In genomic region chr3:71454513-71455423, GRCh38 we compare ENCODE assay signal across 13 cellular contexts.
A peak's percentile ranks its signal among the peaks of the same experiment; 100 is the strongest.
DNase-seq lines count a peak whose midpoint lies in the region; ATAC-seq lines count a peak whose summit lies in the region.
"Had no signal": no experiment of that assay in that cellular context is flagged by ENCODE, and none has a peak within 500 bp of the region (broad histone marks: within the 10 kb centered on the region; RNA-seq: fewer than 3 reads in every experiment).

No MANE protein-coding gene starts in this region.

- no peaks in the 10 kb centered on the region for H4K20me1 ChIP-seq in Karpas-422 (ENCODE audit: insufficient read depth, low read depth, low read length)

- H3K4me2 ChIP-seq in Karpas-422 (ENCODE audit: low read depth, low read length, poor library complexity, severe bottlenecking): peak overlapping the region; percentile 81

- peak overlapping the region; percentile 99 for H3K27ac ChIP-seq in Karpas-422 (ENCODE audit: low read length)
- H3K27ac ChIP-seq in naive thymus-derived CD4-positive, alpha-beta T cell (ENCODE audit: low read depth, low read length): peak overlapping the region; percentile 90

- no peaks in the 10 kb centered on the region for H3K9me2 ChIP-seq in Karpas-422 (replicated peaks; ENCODE audit: insufficient read depth, low read length)

- POLR2A ChIA-PET in naive thymus-derived CD4-positive, alpha-beta T cell (lab: Charles Lee): interaction anchor here (0.6 to 20.4 kb wide), 18 partner anchors 8 to 323 kb away, joined by 3 to 356 read pairs (median 5); partner anchors contain the start of gene FOXP1

- H3K79me2 ChIP-seq in Karpas-422 (ENCODE audit: low read length): peaks cover 100% of the 10 kb centered on the region

- peaks cover 70% of the 10 kb centered on the region for H3K4me1 Mint-ChIP-seq in activated T-helper 17 cell treated with anti-CD3 and anti-CD28 coated beads, Interleukin-2, amount 50 U/mL, for 72 hours
- peaks cover 68 to 100% (median 97%) of the 10 kb centered on the region in 7 donors for H3K4me1 Mint-ChIP-seq in naive thymus-derived CD4-positive, alpha-beta T cell

- peak; percentile 11 to 26 for ATAC-seq in activated CD4-positive, CD25-positive, alpha-beta regulatory T cell treated with anti-CD3 and anti-CD28 coated beads, Interleukin-2, amount 50 U/mL, for 24 hours
- peak; percentile 48 for ATAC-seq in activated T-helper 17 cell treated with anti-CD3 and anti-CD28 coated beads, Interleukin-2, amount 50 U/mL, for 72 hours (replicated peaks)
- ATAC-seq in naive thymus-derived CD4-positive, alpha-beta T cell: peak; percentile 49
- no peak for ATAC-seq in HG03196 (IDR thresholded peaks at IDR 0.05; ENCODE audit: unreplicated experiment)
- ATAC-seq in GM19397 (IDR thresholded peaks at IDR 0.05; ENCODE audit: unreplicated experiment): no peak
- no peak for ATAC-seq in GM18867 (IDR thresholded peaks at IDR 0.05; ENCODE audit: unreplicated experiment)

- peak overlapping the region; percentile 69 for H3K9ac ChIP-seq in Karpas-422 (ENCODE audit: low read length)

- H3K4me3 Mint-ChIP-seq in activated T-helper 17 cell treated with anti-CD3 and anti-CD28 coated beads, Interleukin-2, amount 50 U/mL, for 72 hours: peak overlapping the region; percentile 80
- H3K4me3 Mint-ChIP-seq in naive thymus-derived CD4-positive, alpha-beta T cell: peak overlapping the region; percentile 75 to 90 (median 78)

- DNase-seq in activated CD4-positive, CD25-positive, alpha-beta regulatory T cell treated with anti-CD3 and anti-CD28 coated beads, Interleukin-2, amount 50 U/mL, for 72 hours: no peak
- peak; percentile 75 for DNase-seq in Karpas-422
- DNase-seq in naive thymus-derived CD4-positive, alpha-beta T cell: peak in 3 of 9 donors; percentile 47 to 64 (median 54)
- DNase-seq: NCI-H1417, NCI-H510A, nucleus accumbens, SHP77 had no signal

- peaks cover 100% of the 10 kb centered on the region for H3K4me1 ChIP-seq in Karpas-422 (ENCODE audit: low read length)
- peaks cover 78 to 98% of the 10 kb centered on the region in 2 donors for H3K4me1 ChIP-seq in naive thymus-derived CD4-positive, alpha-beta T cell (ENCODE audit: control insufficient read depth in 2 of 2, insufficient read depth in 2 of 2, low read length in 2 of 2)

- intact Hi-C loops in naive thymus-derived CD4-positive, alpha-beta T cell (cut with micrococcal nuclease): loop anchor here (1.0 kb wide), 3 partner anchors 10 to 81 kb away; no protein-coding TSS in a partner anchor

- H3K4me3 ChIP-seq in Karpas-422 (ENCODE audit: low read length): peak overlapping the region; percentile 61
- peak overlapping the region; percentile 38 for H3K4me3 ChIP-seq in naive thymus-derived CD4-positive, alpha-beta T cell (ENCODE audit: low read length)
- H3K4me3 ChIP-seq: lung had no signal

- no peaks in the 10 kb centered on the region for H3K27me3 ChIP-seq in Karpas-422 (ENCODE audit: low read length)
- H3K27me3 ChIP-seq in naive thymus-derived CD4-positive, alpha-beta T cell (ENCODE audit: control insufficient read depth in 2 of 2, insufficient read depth in 2 of 2, low read length in 2 of 2): no peaks in the 10 kb centered on the region

- no peaks in the 10 kb centered on the region for H3K9me3 Mint-ChIP-seq in activated T-helper 17 cell treated with anti-CD3 and anti-CD28 coated beads, Interleukin-2, amount 50 U/mL, for 72 hours
- H3K9me3 Mint-ChIP-seq in naive thymus-derived CD4-positive, alpha-beta T cell: no peaks in the 10 kb centered on the region

- H3K36me3 Mint-ChIP-seq in activated T-helper 17 cell treated with anti-CD3 and anti-CD28 coated beads, Interleukin-2, amount 50 U/mL, for 72 hours (ENCODE audit: low read depth): no peaks in the 10 kb centered on the region
- H3K36me3 Mint-ChIP-seq in naive thymus-derived CD4-positive, alpha-beta T cell: peaks cover 0 to 17% (median 7%) of the 10 kb centered on the region in 5 donors

- CTCF ChIA-PET in naive thymus-derived CD4-positive, alpha-beta T cell (lab: Charles Lee): interaction anchor here (0.6 to 4.1 kb wide), 19 partner anchors 9 to 387 kb away, joined by 3 to 18 read pairs (median 4); no protein-coding TSS in a partner anchor

- H3K27ac Mint-ChIP-seq in activated T-helper 17 cell treated with anti-CD3 and anti-CD28 coated beads, Interleukin-2, amount 50 U/mL, for 72 hours: peak overlapping the region; percentile 88
- H3K27ac Mint-ChIP-seq in naive thymus-derived CD4-positive, alpha-beta T cell: peak overlapping the region; percentile 89 to 99 (median 97)

- H3K36me3 ChIP-seq in Karpas-422 (ENCODE audit: insufficient read depth, low read length): no peaks in the 10 kb centered on the region
- no peaks in the 10 kb centered on the region for H3K36me3 ChIP-seq in naive thymus-derived CD4-positive, alpha-beta T cell (ENCODE audit: control insufficient read depth in 2 of 3, insufficient read depth in 3 of 3, low read length in 3 of 3)

- no peaks in the 10 kb centered on the region for H3K27me3 Mint-ChIP-seq in activated T-helper 17 cell treated with anti-CD3 and anti-CD28 coated beads, Interleukin-2, amount 50 U/mL, for 72 hours
- peaks cover 0 to 16% (median 0%) of the 10 kb centered on the region in 5 donors for H3K27me3 Mint-ChIP-seq in naive thymus-derived CD4-positive, alpha-beta T cell

- H3K9me3 ChIP-seq in Karpas-422 (ENCODE audit: low read length): no peaks in the 10 kb centered on the region
- H3K9me3 ChIP-seq in naive thymus-derived CD4-positive, alpha-beta T cell (ENCODE audit: control insufficient read depth in 2 of 3, low read length in 3 of 3): no peaks in the 10 kb centered on the region

- H2AFZ ChIP-seq in Karpas-422 (ENCODE audit: low read length): no peak overlapping the region

Comparison
In these comparisons a context has a peak if more than half of its experiments do, and no peak if none do; other contexts are left out.
1. ATAC-seq: peak in activated CD4-positive, CD25-positive, alpha-beta regulatory T cell treated with anti-CD3 and anti-CD28 coated beads, Interleukin-2, amount 50 U/mL, for 24 hours (2 of 2), activated T-helper 17 cell treated with anti-CD3 and anti-CD28 coated beads, Interleukin-2, amount 50 U/mL, for 72 hours (single experiment) and naive thymus-derived CD4-positive, alpha-beta T cell (single experiment); none in HG03196 (single experiment), GM19397 (single experiment) and GM18867 (single experiment).